In genomic region chr10:93481213-93481930, GRCh38 we compare ENCODE assay signal across 8 cellular contexts. TPM values are rescaled to one million over a fixed set of nuclear protein-coding genes. Genes with fewer than 3 reads are reported as not detected.
A peak's percentile ranks its signal among the peaks of the same experiment; 100 is the strongest.
DNase-seq lines count a peak whose midpoint lies in the region; ATAC-seq and TF ChIP-seq lines count a peak whose summit lies in the region.

No MANE protein-coding gene starts in this region.

- DNase-seq in activated T-cell treated with anti-CD3 and anti-CD28 coated beads, Interleukin-2, amount 50 U/mL, for 24 hours: no peak
- DNase-seq in activated T-cell treated with anti-CD3 and anti-CD28 coated beads, Interleukin-2, amount 50 U/mL, for 1 hour: no peak
- no peak for DNase-seq in central memory CD8-positive, alpha-beta T cell (ENCODE audit: low spot score in 2 of 2)
- DNase-seq in lung (ENCODE audit: low spot score) (no peak), transverse colon (no peak), DMS79 (lab: John Stamatoyannopoulos, UW) (no peak)

- H3K27me3 ChIP-seq in lung (ENCODE audit: control insufficient read depth, insufficient read depth): no peaks in the 10 kb centered on the region
- H3K27me3 ChIP-seq in transverse colon: no peaks in the 10 kb centered on the region

- WGBS in lung, 2 donors: 44 to 72% methylated on average over 6 of the region's 6 CpGs
- WGBS in transverse colon (ENCODE audit: low coverage in 1 of 2), 2 donors: 45 to 60% methylated on average over 4 to 6 of the region's 6 CpGs

- no peak for TF ChIP-seq EP300 in transverse colon (IDR thresholded peaks at IDR 0.05; ENCODE audit: low read depth)

- H3K4me1 ChIP-seq in lung (ENCODE audit: control insufficient read depth in 2 of 2, insufficient read depth in 2 of 2, low read length in 2 of 2): peaks cover 0 to 2% of the 10 kb centered on the region in 2 donors
- H3K4me1 ChIP-seq in transverse colon: peaks cover 0 to 34% (median 16%) of the 10 kb centered on the region in 4 donors

- H3K4me3 ChIP-seq in lung: peak overlapping the region; percentile 40
- H3K4me3 ChIP-seq in transverse colon: peak overlapping the region; percentile 28 to 74 (median 55)

- H3K27ac Mint-ChIP-seq in activated T-cell treated with anti-CD3 and anti-CD28 coated beads, Interleukin-2, amount 50 U/mL, for 24 hours: peak overlapping the region; percentile 96
- no peak overlapping the region for H3K27ac Mint-ChIP-seq in central memory CD8-positive, alpha-beta T cell (ENCODE audit: low read depth)

- H3K27ac ChIP-seq in lung (ENCODE audit: low read depth in 1 of 2, low read length in 1 of 2): peak overlapping the region; percentile 38 to 85
- peak overlapping the region; percentile 84 to 97 (median 88) for H3K27ac ChIP-seq in transverse colon

- no peak for ATAC-seq in central memory CD8-positive, alpha-beta T cell (replicated peaks; ENCODE audit: extremely low read depth, poor library complexity, severe bottlenecking)
- ATAC-seq in lung (ENCODE audit: insufficient read depth, low FRiP score) (no peak), GM18867 (IDR thresholded peaks at IDR 0.05; ENCODE audit: unreplicated experiment) (no peak), HG03565 (IDR thresholded peaks at IDR 0.05; ENCODE audit: unreplicated experiment) (no peak)

- peaks cover 29% of the 10 kb centered on the region for H3K36me3 Mint-ChIP-seq in activated T-cell treated with anti-CD3 and anti-CD28 coated beads, Interleukin-2, amount 50 U/mL, for 24 hours (ENCODE audit: low read depth)
- H3K36me3 Mint-ChIP-seq in central memory CD8-positive, alpha-beta T cell (ENCODE audit: insufficient read depth): no peaks in the 10 kb centered on the region

- H3K9me3 Mint-ChIP-seq in activated T-cell treated with anti-CD3 and anti-CD28 coated beads, Interleukin-2, amount 50 U/mL, for 24 hours: no peaks in the 10 kb centered on the region
- H3K9me3 Mint-ChIP-seq in central memory CD8-positive, alpha-beta T cell: no peaks in the 10 kb centered on the region

- H3K36me3 ChIP-seq in lung (ENCODE audit: control insufficient read depth in 2 of 2, insufficient read depth in 2 of 2, low read length in 2 of 2) (no peaks in the 10 kb centered on the region), transverse colon (no peaks in the 10 kb centered on the region)

- TF ChIP-seq CTCF in lung (IDR thresholded peaks at IDR 0.05; ENCODE audit: control extremely low read depth, extremely low read depth): no peak
- TF ChIP-seq CTCF in transverse colon (IDR thresholded peaks at IDR 0.05): no peak

- in situ Hi-C loops in transverse colon (cut with MboI; ENCODE audit: low pct_ligation_motif_present in 1 of 4, low pct_unique_long_range_greater_than_20kb in 1 of 4, low sequenced_read_pairs in 3 of 4): loop anchor here (5.0 kb wide), 2 partner anchors 104 to 109 kb away; no protein-coding TSS in a partner anchor

- H3K9me3 ChIP-seq in lung (ENCODE audit: control insufficient read depth in 2 of 2, insufficient read depth in 1 of 2, low read length in 1 of 2) (no peaks in the 10 kb centered on the region), transverse colon (no peaks in the 10 kb centered on the region)

- TF ChIP-seq POLR2A in transverse colon (IDR thresholded peaks at IDR 0.05): no peak

- H3K27me3 Mint-ChIP-seq in activated T-cell treated with anti-CD3 and anti-CD28 coated beads, Interleukin-2, amount 50 U/mL, for 24 hours: peaks cover 14% of the 10 kb centered on the region
- peaks cover 40% of the 10 kb centered on the region for H3K27me3 Mint-ChIP-seq in central memory CD8-positive, alpha-beta T cell

- H3K4me3 Mint-ChIP-seq in activated T-cell treated with anti-CD3 and anti-CD28 coated beads, Interleukin-2, amount 50 U/mL, for 24 hours: peak overlapping the region; percentile 90
- peak overlapping the region; percentile 72 for H3K4me3 Mint-ChIP-seq in central memory CD8-positive, alpha-beta T cell

- intact Hi-C loops in transverse colon (cut with DNase I; ENCODE audit: low total_unique reads): no loop called here

- peaks cover 29% of the 10 kb centered on the region for H3K4me1 Mint-ChIP-seq in activated T-cell treated with anti-CD3 and anti-CD28 coated beads, Interleukin-2, amount 50 U/mL, for 24 hours (ENCODE audit: low read depth)
- peaks cover 10% of the 10 kb centered on the region for H3K4me1 Mint-ChIP-seq in central memory CD8-positive, alpha-beta T cell

RNA-seq across cellular contexts. Expression of gene MYOF, which starts 0.8 kb away (rescaled TPM):
- total RNA-seq in lung: 100 to 1,000 TPM; 111 to 194 TPM
- polyA plus RNA-seq in lung: 10 to 100 TPM; 23.4 to 53.2 TPM
- 10 to 100 TPM; 18.9 to 57.2 (median 50.2) TPM for total RNA-seq in transverse colon

RNA-seq across cellular contexts. Expression of gene CEP55, which starts 15.0 kb away (rescaled TPM):
- total RNA-seq in lung (1 to 10 TPM; 1.7 to 3.5 TPM), transverse colon (10 to 100 TPM in 1 of 4 donors, 1 to 10 TPM in 2, not detected in 1; 1.1 to 13.1 (median 4.3) TPM)
- polyA plus RNA-seq in lung: 1 to 10 TPM; 1.6 to 1.8 TPM
